In genomic region chr7:2478387-2478760, GRCh38 we compare ENCODE assay signal across 1 cellular context.
TF ChIP-seq lines count a peak whose summit lies in the region.

No MANE protein-coding gene starts in this region.

TF ChIP-seq in K562, 482 proteins besides CTCF, POLR2A, EP300 and RAD21:
- TF ChIP-seq DACH1 (IDR thresholded peaks at IDR 0.05; ENCODE audit: partially characterized antibody): no peak
- TF ChIP-seq PML (IDR thresholded peaks at IDR 0.05; ENCODE audit: low read length): no peak
- no peak for TF ChIP-seq ZC3H11A (IDR thresholded peaks at IDR 0.05; ENCODE audit: low read depth, low read length)
- no peak for TF ChIP-seq POLR2AphosphoS2 (IDR thresholded peaks at IDR 0.05; ENCODE audit: low read length)
- no peak for TF ChIP-seq KDM5B (IDR thresholded peaks at IDR 0.05; ENCODE audit: insufficient replicate concordance, low read depth, low read length)
- TF ChIP-seq, protein P1, sequence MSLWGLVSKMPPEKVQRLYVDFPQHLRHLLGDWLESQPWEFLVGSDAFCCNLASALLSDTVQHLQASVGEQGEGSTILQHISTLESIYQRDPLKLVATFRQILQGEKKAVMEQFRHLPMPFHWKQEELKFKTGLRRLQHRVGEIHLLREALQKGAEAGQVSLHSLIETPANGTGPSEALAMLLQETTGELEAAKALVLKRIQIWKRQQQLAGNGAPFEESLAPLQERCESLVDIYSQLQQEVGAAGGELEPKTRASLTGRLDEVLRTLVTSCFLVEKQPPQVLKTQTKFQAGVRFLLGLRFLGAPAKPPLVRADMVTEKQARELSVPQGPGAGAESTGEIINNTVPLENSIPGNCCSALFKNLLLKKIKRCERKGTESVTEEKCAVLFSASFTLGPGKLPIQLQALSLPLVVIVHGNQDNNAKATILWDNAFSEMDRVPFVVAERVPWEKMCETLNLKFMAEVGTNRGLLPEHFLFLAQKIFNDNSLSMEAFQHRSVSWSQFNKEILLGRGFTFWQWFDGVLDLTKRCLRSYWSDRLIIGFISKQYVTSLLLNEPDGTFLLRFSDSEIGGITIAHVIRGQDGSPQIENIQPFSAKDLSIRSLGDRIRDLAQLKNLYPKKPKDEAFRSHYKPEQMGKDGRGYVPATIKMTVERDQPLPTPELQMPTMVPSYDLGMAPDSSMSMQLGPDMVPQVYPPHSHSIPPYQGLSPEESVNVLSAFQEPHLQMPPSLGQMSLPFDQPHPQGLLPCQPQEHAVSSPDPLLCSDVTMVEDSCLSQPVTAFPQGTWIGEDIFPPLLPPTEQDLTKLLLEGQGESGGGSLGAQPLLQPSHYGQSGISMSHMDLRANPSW (CRISPR knock-in tag; IDR thresholded peaks at IDR 0.05): no peak
- TF ChIP-seq ZBTB1 (CRISPR knock-in tag; IDR thresholded peaks at IDR 0.05; ENCODE audit: borderline replicate concordance, low read depth): no peak
- TF ChIP-seq, protein P2, sequence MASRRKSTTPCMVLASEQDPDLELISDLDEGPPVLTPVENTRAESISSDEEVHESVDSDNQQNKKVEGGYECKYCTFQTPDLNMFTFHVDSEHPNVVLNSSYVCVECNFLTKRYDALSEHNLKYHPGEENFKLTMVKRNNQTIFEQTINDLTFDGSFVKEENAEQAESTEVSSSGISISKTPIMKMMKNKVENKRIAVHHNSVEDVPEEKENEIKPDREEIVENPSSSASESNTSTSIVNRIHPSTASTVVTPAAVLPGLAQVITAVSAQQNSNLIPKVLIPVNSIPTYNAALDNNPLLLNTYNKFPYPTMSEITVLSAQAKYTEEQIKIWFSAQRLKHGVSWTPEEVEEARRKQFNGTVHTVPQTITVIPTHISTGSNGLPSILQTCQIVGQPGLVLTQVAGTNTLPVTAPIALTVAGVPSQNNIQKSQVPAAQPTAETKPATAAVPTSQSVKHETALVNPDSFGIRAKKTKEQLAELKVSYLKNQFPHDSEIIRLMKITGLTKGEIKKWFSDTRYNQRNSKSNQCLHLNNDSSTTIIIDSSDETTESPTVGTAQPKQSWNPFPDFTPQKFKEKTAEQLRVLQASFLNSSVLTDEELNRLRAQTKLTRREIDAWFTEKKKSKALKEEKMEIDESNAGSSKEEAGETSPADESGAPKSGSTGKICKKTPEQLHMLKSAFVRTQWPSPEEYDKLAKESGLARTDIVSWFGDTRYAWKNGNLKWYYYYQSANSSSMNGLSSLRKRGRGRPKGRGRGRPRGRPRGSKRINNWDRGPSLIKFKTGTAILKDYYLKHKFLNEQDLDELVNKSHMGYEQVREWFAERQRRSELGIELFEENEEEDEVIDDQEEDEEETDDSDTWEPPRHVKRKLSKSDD (conservative IDR thresholded peaks at IDR 0.05; ENCODE audit: low read length): no peak
- TF ChIP-seq RAD51 (IDR thresholded peaks at IDR 0.05; ENCODE audit: borderline replicate concordance, low read depth): no peak
- TF ChIP-seq BHLHE40 (IDR thresholded peaks at IDR 0.05; ENCODE audit: low read length): peak; percentile 58; the same call in 1 of the 2 replicates
- no peak for TF ChIP-seq POLR2AphosphoS5 (IDR thresholded peaks at IDR 0.05; ENCODE audit: control insufficient read depth, insufficient read depth, low read depth, low read length)
- no peak for TF ChIP-seq STAT5B (CRISPR knock-in tag; IDR thresholded peaks at IDR 0.05)
- TF ChIP-seq ZNF277 (CRISPR knock-in tag; IDR thresholded peaks at IDR 0.05; ENCODE audit: borderline replicate concordance): no peak
- TF ChIP-seq, protein P3, sequence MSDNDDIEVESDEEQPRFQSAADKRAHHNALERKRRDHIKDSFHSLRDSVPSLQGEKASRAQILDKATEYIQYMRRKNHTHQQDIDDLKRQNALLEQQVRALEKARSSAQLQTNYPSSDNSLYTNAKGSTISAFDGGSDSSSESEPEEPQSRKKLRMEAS (CRISPR knock-in tag; IDR thresholded peaks at IDR 0.05): peak; percentile 58; the same call in 1 of the 2 replicates
- no peak for TF ChIP-seq ZNF354B (CRISPR knock-in tag; IDR thresholded peaks at IDR 0.05)
- TF ChIP-seq L3MBTL2 (IDR thresholded peaks at IDR 0.05): peak; percentile 86
- no peak for TF ChIP-seq RNF2 (IDR thresholded peaks at IDR 0.05)
- TF ChIP-seq HNRNPH1 (optimal IDR thresholded peaks at IDR 0.05; ENCODE audit: low read depth, low read length): no peak
- no peak for TF ChIP-seq ZBTB5 (IDR thresholded peaks at IDR 0.05)
- no peak for TF ChIP-seq PYGO2 (tag; IDR thresholded peaks at IDR 0.05)
- no peak for TF ChIP-seq USF1 (CRISPR knock-in tag; IDR thresholded peaks at IDR 0.05)
- TF ChIP-seq, protein P4, sequence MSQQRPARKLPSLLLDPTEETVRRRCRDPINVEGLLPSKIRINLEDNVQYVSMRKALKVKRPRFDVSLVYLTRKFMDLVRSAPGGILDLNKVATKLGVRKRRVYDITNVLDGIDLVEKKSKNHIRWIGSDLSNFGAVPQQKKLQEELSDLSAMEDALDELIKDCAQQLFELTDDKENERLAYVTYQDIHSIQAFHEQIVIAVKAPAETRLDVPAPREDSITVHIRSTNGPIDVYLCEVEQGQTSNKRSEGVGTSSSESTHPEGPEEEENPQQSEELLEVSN (IDR thresholded peaks at IDR 0.05; ENCODE audit: borderline replicate concordance in 1 of 2, extremely low read depth in 1 of 2, insufficient read depth in 1 of 2, insufficient read length in 1 of 2, low read depth in 1 of 2, low read length in 1 of 2, poor library complexity in 1 of 2, severe bottlenecking in 1 of 2): peak; percentile 61 to 84
